ENCODE assay signal across 11 cellular contexts in genomic region chr2:227462463-227462951, GRCh38. TPM values are rescaled to one million over a fixed set of nuclear protein-coding genes. Genes with fewer than 3 reads are reported as not detected.
DNase-seq lines count a peak whose midpoint lies in the region; ATAC-seq, FAIRE-seq and TF ChIP-seq lines count a peak whose summit lies in the region.
"Had no signal": no experiment of that assay in that cellular context is flagged by ENCODE, and none has a peak within 500 bp of the region (broad histone marks: within the 10 kb centered on the region; RNA-seq: fewer than 3 reads in every experiment).

No MANE protein-coding gene starts in this region.

- H3K9me3 ChIP-seq in testis (no peaks in the 10 kb centered on the region), endodermal cell (ENCODE audit: control insufficient read depth, low read length) (no peaks in the 10 kb centered on the region), pancreas (no peaks in the 10 kb centered on the region)

- H3K4me1 Mint-ChIP-seq in endodermal cell = peaks cover 20% of the 10 kb centered on the region

- WGBS in testis, 2 donors = 77 to 89% methylated on average over 6 of the region's 6 CpGs
- 95 to 97% methylated on average over 6 of the region's 6 CpGs for WGBS in endodermal cell (ENCODE audit: insufficient coverage in 1 of 2, insufficient read length in 1 of 2), 2 experiments
- WGBS in pancreas, 2 donors = 75 to 88% methylated on average over 6 of the region's 6 CpGs

- H3K27me3 ChIP-seq in testis (no peaks in the 10 kb centered on the region), endodermal cell (ENCODE audit: control insufficient read depth, insufficient read depth, low read length, poor library complexity, severe bottlenecking) (no peaks in the 10 kb centered on the region), pancreas (no peaks in the 10 kb centered on the region)

- no peak overlapping the region for H3K27ac ChIP-seq in testis
- no peak overlapping the region for H3K27ac ChIP-seq in endodermal cell (ENCODE audit: low read depth, low read length)
- H3K27ac ChIP-seq in pancreas = no peak overlapping the region
- H3K27ac ChIP-seq: VCaP had no signal

- H3K4me1 ChIP-seq in testis = peaks cover 3% of the 10 kb centered on the region
- no peaks in the 10 kb centered on the region for H3K4me1 ChIP-seq in endodermal cell (ENCODE audit: control insufficient read depth, insufficient read depth, low read length)
- peaks cover 0 to 21% (median 4%) of the 10 kb centered on the region in 3 donors for H3K4me1 ChIP-seq in pancreas

- H3K4me3 Mint-ChIP-seq in endodermal cell = no peak overlapping the region

- intact Hi-C loops in testis (cut with DNase I; ENCODE audit: low total_unique reads) (no loop called here), pancreas (cut with DNase I) (no loop called here), left colon (cut with DNase I, micrococcal nuclease) (no loop called here)

- no peak overlapping the region for H3K4me3 ChIP-seq in testis
- no peak overlapping the region for H3K4me3 ChIP-seq in endodermal cell (ENCODE audit: low read length)
- H3K4me3 ChIP-seq in pancreas = no peak overlapping the region

- H3K36me3 ChIP-seq in testis (ENCODE audit: low read depth, missing control alignments) (no peaks in the 10 kb centered on the region), endodermal cell (ENCODE audit: control insufficient read depth, insufficient read depth, low read length) (no peaks in the 10 kb centered on the region), pancreas (no peaks in the 10 kb centered on the region)

- in situ Hi-C loops in GM13977 (cut with MboI; ENCODE audit: low pct_unique_long_range_greater_than_20kb, low sequenced_read_pairs, unreplicated experiment) = no loop called here

- peak; percentile 56 for DNase-seq in GM13977 (ENCODE audit: low spot score)
- peak; percentile 64 for DNase-seq in GM20000 (ENCODE audit: low spot score)
- no peak for DNase-seq in testis
- DNase-seq in endodermal cell = no peak
- DNase-seq in pancreas = no peak
- no peak for DNase-seq in left colon
- DNase-seq: NCI-H2081 had no signal

- no peak for TF ChIP-seq POLR2A in testis (IDR thresholded peaks at IDR 0.05)

- TF ChIP-seq CTCF in GM13977 (IDR thresholded peaks at IDR 0.05; ENCODE audit: extremely low read depth, insufficient read depth, missing control alignments) (no peak), GM20000 (IDR thresholded peaks at IDR 0.05; ENCODE audit: extremely low read depth, missing control alignments) (no peak), testis (IDR thresholded peaks at IDR 0.05) (no peak), endodermal cell (conservative IDR thresholded peaks at IDR 0.05) (no peak), pancreas (IDR thresholded peaks at IDR 0.05) (no peak)

- H3K27me3 Mint-ChIP-seq in endodermal cell (ENCODE audit: insufficient read depth) = no peaks in the 10 kb centered on the region

- no peaks in the 10 kb centered on the region for H3K36me3 Mint-ChIP-seq in endodermal cell (ENCODE audit: low read depth)

- FAIRE-seq in pancreas (lab: Jason Lieb, UNC) = no peak
- FAIRE-seq: endothelial cell of umbilical vein had no signal

- no peak overlapping the region for H3K9ac ChIP-seq in endodermal cell (ENCODE audit: extremely low read depth, low read length, poor library complexity, severe bottlenecking)

- ATAC-seq in HG03175 (IDR thresholded peaks at IDR 0.05; ENCODE audit: unreplicated experiment) (peak; percentile 64), esophagus mucosa (peak; percentile 24), pancreas (no peak), left colon (no peak)

- H3K27ac Mint-ChIP-seq in endodermal cell = no peak overlapping the region

- H3K9me3 Mint-ChIP-seq in endodermal cell = no peaks in the 10 kb centered on the region

RNA-seq across cellular contexts. Expression of gene AGFG1, which starts 9.4 kb away (rescaled TPM):
- 62.4 TPM for total RNA-seq in esophagus mucosa
- total RNA-seq in testis = 100 to 1,000 TPM; 126 to 135 TPM
- 192 TPM for polyA plus RNA-seq in testis (ENCODE audit: insufficient read depth, low read depth, low replicate concordance)
- 10 to 100 TPM; 90.3 to 92.0 TPM for total RNA-seq in endodermal cell
- polyA plus RNA-seq in endodermal cell (2013, experiment 1 of 2) = 67.5 TPM
- polyA plus RNA-seq in endodermal cell (2013, experiment 2 of 2) = 65.3 TPM
- total RNA-seq in pancreas = 10 to 100 TPM; 18.0 to 39.7 (median 29.2) TPM
- 10 to 100 TPM in 1 of 2 donors, 1 to 10 TPM in 1; 9.0 to 20.7 TPM for polyA plus RNA-seq in pancreas
- 10 to 100 TPM; 64.6 to 77.3 TPM for total RNA-seq in left colon

Comparison
In these comparisons a context has a peak if more than half of its experiments do, and no peak if none do; other contexts are left out.
1. DNase-seq: peak in GM13977 (single experiment) and GM20000 (single experiment); none in testis (single experiment), endodermal cell (single experiment), pancreas (0 of 6) and left colon (0 of 2).
2. ATAC-seq: peak in HG03175 (single experiment) and esophagus mucosa (single experiment); none in pancreas (0 of 4) and left colon (single experiment).